Comparison of ENCODE assay signal across 8 cellular contexts in genomic region chrX:79259073-79259689, GRCh38.
DNase-seq lines count a peak whose midpoint lies in the region; ATAC-seq, FAIRE-seq and TF ChIP-seq lines count a peak whose summit lies in the region.

No MANE protein-coding gene starts in this region.

- no peak for TF ChIP-seq EP300 in stomach (IDR thresholded peaks at IDR 0.05)

- no peaks in the 10 kb centered on the region for H3K9me2 ChIP-seq in SU-DHL-6 (replicated peaks; ENCODE audit: insufficient read depth, low read length)

- WGBS in stomach, 5 donors = 12 to 51% (median 44%) methylated on average over 2 of the region's 2 CpGs

- no peaks in the 10 kb centered on the region for H4K20me1 ChIP-seq in SU-DHL-6 (ENCODE audit: low read depth, low read length)

- peak overlapping the region; percentile 56 for H3K4me2 ChIP-seq in SU-DHL-6 (ENCODE audit: low read depth, low read length, poor library complexity, severe bottlenecking)

- H3K4me3 ChIP-seq in SU-DHL-6 (ENCODE audit: insufficient read depth, low read length, poor library complexity, severe bottlenecking) (no peak overlapping the region), stomach (no peak overlapping the region)

- H3K36me3 ChIP-seq in SU-DHL-6 (ENCODE audit: low read length) = no peaks in the 10 kb centered on the region
- no peaks in the 10 kb centered on the region for H3K36me3 ChIP-seq in stomach

- no peaks in the 10 kb centered on the region for H3K4me1 ChIP-seq in stomach

- no peak for TF ChIP-seq CTCF in SU-DHL-6 (IDR thresholded peaks at IDR 0.05; ENCODE audit: insufficient read depth, low read length, poor library complexity, severe bottlenecking)
- TF ChIP-seq CTCF in stomach (IDR thresholded peaks at IDR 0.05) = no peak

- H3K9ac ChIP-seq in SU-DHL-6 (ENCODE audit: low read length) = peak overlapping the region; percentile 31; the same call in 1 of the 2 replicates

- no peaks in the 10 kb centered on the region for H3K79me2 ChIP-seq in SU-DHL-6 (ENCODE audit: insufficient read depth, low read length)

- TF ChIP-seq POLR2A in stomach (IDR thresholded peaks at IDR 0.05) = no peak

- H3K27ac ChIP-seq in SU-DHL-6 (ENCODE audit: low read depth, low read length) (peak overlapping the region; percentile 55), stomach (peak overlapping the region in 1 of 5 donors; percentile 3)

- H3K9me3 ChIP-seq in SU-DHL-6 (ENCODE audit: insufficient read depth, low read length) (no peaks in the 10 kb centered on the region), stomach (peaks cover 0 to 3% (median 1%) of the 10 kb centered on the region in 4 donors)

- H3F3A ChIP-seq in SU-DHL-6 (ENCODE audit: insufficient read depth) = no peaks in the 10 kb centered on the region

- H2AFZ ChIP-seq in SU-DHL-6 (ENCODE audit: low read depth, low read length, severe bottlenecking) = no peak overlapping the region

- peak; percentile 1 for DNase-seq in effector CD8-positive, alpha-beta T cell (lab: John Stamatoyannopoulos, UW)
- DNase-seq in frontal cortex (ENCODE audit: low spot score in 2 of 2) (no peak), NCI-H2196 treated with DMSO at 0.1 percent for 48 hours (lab: John Stamatoyannopoulos, UW; ENCODE audit: unreplicated experiment) (no peak), NCI-H524 treated with DMSO at 0.1 percent for 48 hours (lab: John Stamatoyannopoulos, UW) (no peak), stomach (no peak)

- no peak for FAIRE-seq in frontal cortex (lab: Jason Lieb, UNC)

- peak; percentile 90 for ATAC-seq in GM18873 (IDR thresholded peaks at IDR 0.05; ENCODE audit: low FRiP score, unreplicated experiment)
- ATAC-seq in HG02884 (IDR thresholded peaks at IDR 0.05; ENCODE audit: unreplicated experiment) = peak; percentile 88

- H3K27me3 ChIP-seq in SU-DHL-6 (ENCODE audit: low read length) (no peaks in the 10 kb centered on the region), stomach (no peaks in the 10 kb centered on the region)

- intact Hi-C loops in stomach (cut with DNase I; ENCODE audit: low total_unique reads) = no loop called here
